Comparison of ENCODE assay signal across 17 cellular contexts in genomic region chr1:66269222-66269621, GRCh38.
"Had no signal": no experiment of that assay in that cellular context is flagged by ENCODE, and none has a peak within 500 bp of the region (broad histone marks: within the 10 kb centered on the region; RNA-seq: fewer than 3 reads in every experiment).

No MANE protein-coding gene starts in this region.

- H3K27ac Mint-ChIP-seq: activated CD4-positive, alpha-beta T cell treated with anti-CD3 and anti-CD28 coated beads for 36 hours; activated naive CD4-positive, alpha-beta T cell treated with anti-CD3 and anti-CD28 coated beads for 36 hours; activated T-helper 17 cell treated with anti-CD3 and anti-CD28 coated beads, Interleukin-2, amount 50 U/mL, for 72 hours; T-helper 2 cell treated with Interferon-gamma antibody and Interleukin-4, amounts not matched to agents 5 μg/mL and 100 μg/mL, for 36 hours; WTC11 had no signal

- H3K4me3 ChIP-seq: body of pancreas, gastroesophageal sphincter, heart left ventricle, pancreas, sigmoid colon, thyroid gland had no signal

- H3K9me3 Mint-ChIP-seq: activated naive CD4-positive, alpha-beta T cell treated with anti-CD3 and anti-CD28 coated beads for 36 hours; activated T-helper 17 cell treated with anti-CD3 and anti-CD28 coated beads, Interleukin-2, amount 50 U/mL, for 72 hours; naive thymus-derived CD8-positive, alpha-beta T cell; T-helper 2 cell treated with Interferon-gamma antibody and Interleukin-4, amounts not matched to agents 5 μg/mL and 100 μg/mL, for 36 hours; WTC11 had no signal

- ATAC-seq: activated CD4-positive, alpha-beta T cell treated with anti-CD3 and anti-CD28 coated beads for 36 hours; activated T-helper 17 cell treated with anti-CD3 and anti-CD28 coated beads, Interleukin-2, amount 50 U/mL, for 72 hours; body of pancreas; gastroesophageal sphincter; heart left ventricle; naive thymus-derived CD8-positive, alpha-beta T cell; pancreas; WTC11 had no signal

- H3K27me3 ChIP-seq: body of pancreas, gastroesophageal sphincter, heart left ventricle, sigmoid colon, thyroid gland had no signal

- H3K36me3 ChIP-seq: gastroesophageal sphincter, heart left ventricle, pancreas, sigmoid colon, thyroid gland had no signal

- DNase-seq: activated CD4-positive, alpha-beta T cell treated with anti-CD3 and anti-CD28 coated beads for 36 hours; activated CD4-positive, alpha-beta T cell treated with anti-CD3 and anti-CD28 coated beads, Interleukin-2, amount 50 U/mL, for 48 hours; activated naive CD4-positive, alpha-beta T cell treated with anti-CD3 and anti-CD28 coated beads for 36 hours; body of pancreas; central memory CD4-positive, alpha-beta T cell; heart left ventricle; kidney glomerular epithelial cell; mesenchymal stem cell; naive thymus-derived CD8-positive, alpha-beta T cell; pancreas; sigmoid colon; stimulated activated naive CD4-positive, alpha-beta T cell; thyroid gland had no signal

- H3K9me3 ChIP-seq: body of pancreas, gastroesophageal sphincter, heart left ventricle, pancreas, sigmoid colon, thyroid gland had no signal

- H3K27me3 Mint-ChIP-seq: activated CD4-positive, alpha-beta T cell treated with anti-CD3 and anti-CD28 coated beads for 36 hours; activated T-helper 17 cell treated with anti-CD3 and anti-CD28 coated beads, Interleukin-2, amount 50 U/mL, for 72 hours; naive thymus-derived CD8-positive, alpha-beta T cell had no signal

- H3K4me3 Mint-ChIP-seq: activated CD4-positive, alpha-beta T cell treated with anti-CD3 and anti-CD28 coated beads for 36 hours; activated naive CD4-positive, alpha-beta T cell treated with anti-CD3 and anti-CD28 coated beads for 36 hours; activated T-helper 17 cell treated with anti-CD3 and anti-CD28 coated beads, Interleukin-2, amount 50 U/mL, for 72 hours; naive thymus-derived CD8-positive, alpha-beta T cell; T-helper 2 cell treated with Interferon-gamma antibody and Interleukin-4, amounts not matched to agents 5 μg/mL and 100 μg/mL, for 36 hours; WTC11 had no signal

- H3K36me3 Mint-ChIP-seq: naive thymus-derived CD8-positive, alpha-beta T cell; WTC11 had no signal

- H3K27ac ChIP-seq: body of pancreas, pancreas had no signal
